Comparison of ENCODE assay signal across 22 cellular contexts in the genomic region with DNA sequence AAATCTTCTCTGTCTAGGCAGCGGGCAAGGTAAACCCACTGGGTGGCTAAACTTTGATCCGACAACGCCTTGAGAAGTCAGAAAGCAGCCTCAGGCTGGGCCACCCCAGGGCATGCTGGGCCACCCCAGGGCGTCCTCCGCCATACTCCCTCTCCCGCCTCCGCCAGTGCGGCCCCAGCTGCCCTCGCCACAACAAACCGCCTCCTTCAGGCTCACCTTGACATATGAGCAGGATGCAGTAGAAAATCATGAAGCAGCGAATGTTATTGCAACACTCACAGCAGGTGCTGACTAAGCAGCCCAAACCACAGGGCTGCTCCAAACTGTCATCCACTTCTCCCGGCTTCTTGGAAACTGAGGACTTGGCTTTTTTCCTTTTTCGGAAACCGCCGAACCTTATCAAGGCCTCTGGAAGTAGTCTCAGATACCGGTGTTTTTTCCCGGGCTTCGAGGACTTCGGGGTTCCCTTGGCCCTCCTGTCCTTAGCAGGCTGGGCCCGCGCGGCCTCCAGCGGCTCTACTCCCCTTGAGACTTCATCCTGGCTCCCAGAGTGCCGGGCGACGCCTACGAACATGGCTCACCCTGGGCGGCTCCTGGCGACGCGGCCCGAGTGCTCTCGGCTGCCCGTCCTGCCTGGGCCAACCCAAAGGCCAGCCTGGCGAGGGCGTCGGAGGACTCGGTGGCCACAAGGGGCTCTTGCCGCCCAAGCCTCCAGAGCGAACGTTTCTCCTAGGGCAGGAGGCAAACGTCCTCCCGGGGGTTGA. TPM values are rescaled to one million over a fixed set of nuclear protein-coding genes. Genes with fewer than 3 reads are reported as not detected.
DNase-seq lines count a peak whose midpoint lies in the region; ATAC-seq, FAIRE-seq and TF ChIP-seq lines count a peak whose summit lies in the region.
"Had no signal": no experiment of that assay in that cellular context is flagged by ENCODE, and none has a peak within 500 bp of the region (broad histone marks: within the 10 kb centered on the region; RNA-seq: fewer than 3 reads in every experiment).

TSS of gene SLCO6A1 (minus strand) at position 731 of the 764 bp plus-strand sequence. CDS start at position 574, 157 bp downstream.

- 96% methylated on average over 43 of the region's 43 CpGs; no CpG with 5 or more reads in 1 of the 2 experiments for WGBS in H1 (ENCODE audit: extremely low coverage in 1 of 2, insufficient coverage in 1 of 2, insufficient read length in 1 of 2, insufficient replicate concordance in 2 of 2, low coverage in 1 of 2, low lambda C conversion rate in 2 of 2, missing lambda C conversion rate in 1 of 2), 2 experiments
- no CpG with 5 or more reads among the region's 43 CpGs for WGBS in mesendoderm (ENCODE audit: extremely low coverage, insufficient coverage, low lambda C conversion rate)

- H3K4me1 Mint-ChIP-seq in stimulated activated naive CD8-positive, alpha-beta T cell treated with anti-CD3 and anti-CD28 coated beads, Interleukin-15, amount 100 ng/mL, for 72 hours: no peaks in the 10 kb centered on the region

- H3K56ac ChIP-seq in H1 (replicated peaks; ENCODE audit: insufficient read length, low read depth, low read length) (no peak within 1 kb of the TSS), mesendoderm (ENCODE audit: low read length) (no peak within 1 kb of the TSS)

- POLR2A ChIA-PET in H1 (lab: Charles Lee; ENCODE audit: partially characterized antibody): no interaction called here

- H3K23me2 ChIP-seq in H1 (ENCODE audit: low read depth, low read length): no peaks in the 10 kb centered on the region

- no peak within 1 kb of the TSS for H4K8ac ChIP-seq in H1 (ENCODE audit: extremely low read depth, insufficient read depth, low read length)
- no peak within 1 kb of the TSS for H4K8ac ChIP-seq in mesendoderm (ENCODE audit: low read depth, low read length)

- H2BK15ac ChIP-seq in H1 (ENCODE audit: low read length): no peak within 1 kb of the TSS
- no peak within 1 kb of the TSS for H2BK15ac ChIP-seq in mesendoderm (replicated peaks; ENCODE audit: low read depth)

- H2AK5ac ChIP-seq in H1 (ENCODE audit: low read depth, low read length) (no peak within 1 kb of the TSS), mesendoderm (ENCODE audit: low read length) (no peak within 1 kb of the TSS)

- no peak within 1 kb of the TSS for H2BK12ac ChIP-seq in H1 (ENCODE audit: low read depth, low read length)

- H4K20me1 ChIP-seq in H1 (replicated peaks in 1 of 2; ENCODE audit: control insufficient read depth in 1 of 2, insufficient read depth in 2 of 2, low read length in 2 of 2): no peaks in the 10 kb centered on the region

- no peak for DNase-seq in stimulated activated naive CD8-positive, alpha-beta T cell treated with anti-CD3 and anti-CD28 coated beads, Interleukin-15, amount 100 ng/mL, for 72 hours
- no peak for DNase-seq in stimulated activated naive CD8-positive, alpha-beta T cell treated with anti-CD3 and anti-CD28 coated beads, Interleukin-15, Interleukin-2, amounts not matched to agents 100 U/mL and 50 U/mL, for 24 hours
- DNase-seq in H1 (ENCODE audit: low read depth in 1 of 2, low spot score in 2 of 2): no peak
- peak; percentile 1 for DNase-seq in mesendoderm
- DNase-seq in upper lobe of right lung: no peak
- DNase-seq in stimulated activated naive CD4-positive, alpha-beta T cell (lab: John Stamatoyannopoulos, UW): no peak
- no peak for DNase-seq in glomerular visceral epithelial cell (ENCODE audit: extremely low spot score)
- DNase-seq in NCI-H748 treated with DMSO at 0.1 percent for 48 hours (lab: John Stamatoyannopoulos, UW): no peak
- DNase-seq: Calu3, GOT3, Kasumi-1, NCI-H2029, NCI-H446, NCI-H524 treated with DMSO at 0.1 percent for 48 hours, NCI-H82, SHP77 had no signal

- no peak within 1 kb of the TSS for H3K27ac Mint-ChIP-seq in stimulated activated naive CD8-positive, alpha-beta T cell treated with anti-CD3 and anti-CD28 coated beads, Interleukin-15, amount 100 ng/mL, for 72 hours

- H3K18ac ChIP-seq in H1 (ENCODE audit: extremely low read depth, low read length) (no peak within 1 kb of the TSS), mesendoderm (ENCODE audit: low read length) (no peak within 1 kb of the TSS)

- peak in 1 of 2 experiments; percentile 15; a peak in 1 of 4 replicates for TF ChIP-seq RAD21 in H1 (IDR thresholded peaks at IDR 0.05 in 1 of 2, conservative IDR thresholded peaks at IDR 0.05 in 1 of 2; ENCODE audit: low read depth in 2 of 2, low read length in 2 of 2)

- intact Hi-C loops in upper lobe of right lung (cut with DNase I): no loop called here

- no peak within 1 kb of the TSS for H3K14ac ChIP-seq in H1 (ENCODE audit: insufficient read length)

- TF ChIP-seq POLR2A in H1 (IDR thresholded peaks at IDR 0.05; ENCODE audit: control extremely low read depth in 1 of 2, low read depth in 2 of 2, low read length in 2 of 2): no peak

- no peak within 1 kb of the TSS for H2BK20ac ChIP-seq in H1 (ENCODE audit: low read length)

- TF ChIP-seq CTCF in H1 (IDR thresholded peaks at IDR 0.05; ENCODE audit: control extremely low read depth in 1 of 3, insufficient read depth in 1 of 3, low read depth in 1 of 3, low read length in 3 of 3): peak; percentile 27 to 38 (median 33)
- no peak for TF ChIP-seq CTCF in upper lobe of right lung (IDR thresholded peaks at IDR 0.05)

- CTCF ChIA-PET in H1 (lab: Charles Lee; ENCODE audit: partially characterized antibody): interaction anchor here (0.7 to 0.8 kb wide), 2 partner anchors 20 to 218 kb away, joined by 3 read pairs; no protein-coding TSS in a partner anchor

- H2BK5ac ChIP-seq in H1 (ENCODE audit: low read depth, low read length): no peak within 1 kb of the TSS
- no peak within 1 kb of the TSS for H2BK5ac ChIP-seq in mesendoderm (ENCODE audit: low read length)

- no peak for TF ChIP-seq EP300 in H1 (IDR thresholded peaks at IDR 0.05; ENCODE audit: borderline replicate concordance in 1 of 2, low read depth in 2 of 2, low read length in 2 of 2)

- FAIRE-seq in H1 (lab: Jason Lieb, UNC): no peak
- FAIRE-seq: G401.6 had no signal

- H3K27me3 ChIP-seq in H1 (replicated peaks in 1 of 4; ENCODE audit: control insufficient read depth in 3 of 4, extremely low read depth in 1 of 4, insufficient read depth in 3 of 4, low read length in 3 of 4): no peaks in the 10 kb centered on the region
- H3K27me3 ChIP-seq in mesendoderm (ENCODE audit: insufficient read depth, low read length, poor library complexity): no peaks in the 10 kb centered on the region
- H3K27me3 ChIP-seq in upper lobe of right lung: no peaks in the 10 kb centered on the region

- no peak within 1 kb of the TSS for H3K4me2 ChIP-seq in H1 (ENCODE audit: insufficient read depth in 1 of 2, low read depth in 2 of 2, low read length in 2 of 2)
- no peak within 1 kb of the TSS for H3K4me2 ChIP-seq in mesendoderm (ENCODE audit: low read length)

- H3K9me3 Mint-ChIP-seq in stimulated activated naive CD8-positive, alpha-beta T cell treated with anti-CD3 and anti-CD28 coated beads, Interleukin-15, amount 100 ng/mL, for 72 hours: no peaks in the 10 kb centered on the region

- H3K4ac ChIP-seq in H1 (replicated peaks; ENCODE audit: insufficient read length, low read depth, low read length) (no peak within 1 kb of the TSS), mesendoderm (ENCODE audit: low read depth, low read length) (no peak within 1 kb of the TSS)

- H3K9me3 ChIP-seq in H1 (ENCODE audit: insufficient read depth in 2 of 2, low read depth in 1 of 2, low read length in 1 of 2): no peaks in the 10 kb centered on the region
- H3K9me3 ChIP-seq in upper lobe of right lung: no peaks in the 10 kb centered on the region

- ATAC-seq in stimulated activated naive CD8-positive, alpha-beta T cell treated with anti-CD3 and anti-CD28 coated beads, Interleukin-15, amount 100 ng/mL, for 72 hours: peak; percentile 40
- no peak for ATAC-seq in stimulated activated naive CD8-positive, alpha-beta T cell treated with anti-CD3 and anti-CD28 coated beads, Interleukin-15, Interleukin-2, amounts not matched to agents 100 U/mL and 50 U/mL, for 24 hours
- peak; percentile 26 for ATAC-seq in upper lobe of right lung

- H2AFZ ChIP-seq in H1 (ENCODE audit: low read length): no peak within 1 kb of the TSS

- no peak within 1 kb of the TSS for H3K4me3 ChIP-seq in H1 (ENCODE audit: extremely low read depth in 1 of 4, insufficient read depth in 2 of 4, low read depth in 3 of 4, low read length in 4 of 4)
- no peak within 1 kb of the TSS for H3K4me3 ChIP-seq in mesendoderm (ENCODE audit: low read length)
- H3K4me3 ChIP-seq in upper lobe of right lung: no peak within 1 kb of the TSS

- no peaks in the 10 kb centered on the region for H3K79me2 ChIP-seq in H1 (ENCODE audit: control insufficient read depth in 1 of 2, insufficient read depth in 2 of 2, low read length in 2 of 2)
- no peaks in the 10 kb centered on the region for H3K79me2 ChIP-seq in mesendoderm (ENCODE audit: control insufficient read depth, insufficient read depth, low read length)

- H3K23ac ChIP-seq in H1 (ENCODE audit: insufficient read length) (no peak within 1 kb of the TSS), mesendoderm (ENCODE audit: low read length) (no peak within 1 kb of the TSS)

- H3K36me3 ChIP-seq in H1 (ENCODE audit: control insufficient read depth in 2 of 4, insufficient read depth in 4 of 4, low read length in 3 of 4): no peaks in the 10 kb centered on the region
- H3K36me3 ChIP-seq in mesendoderm (ENCODE audit: control insufficient read depth, insufficient read depth, low read length): no peaks in the 10 kb centered on the region
- no peaks in the 10 kb centered on the region for H3K36me3 ChIP-seq in upper lobe of right lung

- no peak within 1 kb of the TSS for H4K91ac ChIP-seq in H1 (replicated peaks; ENCODE audit: insufficient read length, low read length)

- H3K27ac ChIP-seq in H1 (ENCODE audit: low read depth, low read length) (no peak within 1 kb of the TSS), mesendoderm (ENCODE audit: low read depth, low read length) (no peak within 1 kb of the TSS), upper lobe of right lung (no peak within 1 kb of the TSS)
- H3K27ac ChIP-seq: RWPE1 had no signal

- H3K4me1 ChIP-seq in H1 (replicated peaks in 1 of 4; ENCODE audit: control insufficient read depth in 3 of 4, insufficient read depth in 4 of 4, low read length in 3 of 4) (no peaks in the 10 kb centered on the region), mesendoderm (ENCODE audit: control insufficient read depth, low read depth, low read length) (no peaks in the 10 kb centered on the region), upper lobe of right lung (no peaks in the 10 kb centered on the region)

- no peaks in the 10 kb centered on the region for H3K27me3 Mint-ChIP-seq in stimulated activated naive CD8-positive, alpha-beta T cell treated with anti-CD3 and anti-CD28 coated beads, Interleukin-15, amount 100 ng/mL, for 72 hours

- H3K4me3 Mint-ChIP-seq in stimulated activated naive CD8-positive, alpha-beta T cell treated with anti-CD3 and anti-CD28 coated beads, Interleukin-15, amount 100 ng/mL, for 72 hours: no peak within 1 kb of the TSS

- H3K79me1 ChIP-seq in H1 (ENCODE audit: low read depth, low read length) (no peaks in the 10 kb centered on the region), mesendoderm (ENCODE audit: low read length) (no peaks in the 10 kb centered on the region)

- H4K5ac ChIP-seq in H1 (ENCODE audit: insufficient read length, low read depth, low read length): no peak within 1 kb of the TSS
- H4K5ac ChIP-seq in mesendoderm (ENCODE audit: low read length): no peak within 1 kb of the TSS

- no peak within 1 kb of the TSS for H3K9ac ChIP-seq in H1 (replicated peaks in 1 of 4; ENCODE audit: extremely low read depth in 1 of 4, low read depth in 3 of 4, low read length in 3 of 4)
- H3K9ac ChIP-seq in mesendoderm (ENCODE audit: low read length): no peak within 1 kb of the TSS

- H2BK120ac ChIP-seq in H1 (replicated peaks; ENCODE audit: low read depth, low read length) (no peak within 1 kb of the TSS), mesendoderm (ENCODE audit: low read depth, low read length) (no peak within 1 kb of the TSS)

RNA-seq across cellular contexts. Expression of gene SLCO6A1, which starts in this region (rescaled TPM):
- total RNA-seq in H1 (2021; fragmentation: NEBNext Ultra II Directional; extraction: Animal tissue kit (Norgen Biotek cat#: 25700)): 0.54 and 0.56 TPM in 2 replicates
- 0.06 TPM in 1 of 2 replicates, not detected in the other for polyA plus RNA-seq in H1 (2011; rRNA removed)
- 0.06 TPM for polyA plus RNA-seq in H1 (2011; cell fraction: cytosol; rRNA removed)
- 0.09 TPM for polyA plus RNA-seq in H1 (2011; cell fraction: nucleus; rRNA removed)
- polyA plus RNA-seq in H1 (2012, experiment 1 of 2): not detected in 4 replicates
- polyA plus RNA-seq in H1 (2012, experiment 2 of 2): not detected
- polyA plus RNA-seq in H1 (2013, experiment 1 of 2): 0.49 TPM
- 0.13 TPM for polyA plus RNA-seq in H1 (2013, experiment 2 of 2)
- 0.09 TPM in 1 of 2 replicates, not detected in the other for polyA minus RNA-seq in H1 (2011; rRNA and poly(A)+ RNA removed)
- polyA minus RNA-seq in H1 (2011; cell fraction: cytosol; rRNA and poly(A)+ RNA removed): not detected
- 1.4 TPM for polyA minus RNA-seq in H1 (2011; cell fraction: nucleus; rRNA and poly(A)+ RNA removed)
- polyA plus RNA-seq in mesendoderm (2013, experiment 1 of 2): 0.06 TPM
- not detected for polyA plus RNA-seq in mesendoderm (2013, experiment 2 of 2)
- total RNA-seq in upper lobe of right lung: not detected
- total RNA-seq: A172, Calu3, HT-29, MCF 10A had no signal
- polyA plus RNA-seq: BJ had no signal

Comparison
In these comparisons a context has a peak if more than half of its experiments do, and no peak if none do; other contexts are left out.
1. Peak in ATAC-seq in upper lobe of right lung; RNA of the gene not detected or under 1 TPM.